ENCODE assay signal across 1 cellular context in the genomic region with DNA sequence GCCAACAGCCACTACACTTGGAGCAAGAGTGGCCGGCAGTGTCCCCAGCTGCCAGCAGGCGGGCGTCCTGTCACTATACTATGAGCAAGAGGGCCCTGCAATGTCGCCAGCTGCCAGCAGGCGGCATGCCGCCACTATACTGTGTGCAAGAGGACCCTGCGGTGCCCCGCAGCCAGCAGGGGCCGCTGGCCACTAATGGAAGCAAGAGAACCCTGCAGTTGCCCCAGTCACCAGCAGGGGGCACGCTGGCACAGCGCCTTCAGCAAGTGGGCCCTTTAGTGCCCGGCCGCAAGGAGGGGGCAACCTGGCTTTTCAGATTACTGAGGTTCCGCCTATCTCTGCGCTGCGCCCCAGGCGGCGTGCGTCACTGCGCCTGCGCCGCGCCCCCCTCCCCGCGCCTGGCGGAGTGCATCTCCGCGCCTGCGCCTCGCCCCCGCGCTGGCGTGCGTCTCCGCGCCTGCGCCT.
TF ChIP-seq lines count a peak whose summit lies in the region.

No MANE protein-coding gene starts in this region.

TF ChIP-seq in K562, 482 proteins besides CTCF, POLR2A, EP300 and RAD21:
- TF ChIP-seq, protein P1, sequence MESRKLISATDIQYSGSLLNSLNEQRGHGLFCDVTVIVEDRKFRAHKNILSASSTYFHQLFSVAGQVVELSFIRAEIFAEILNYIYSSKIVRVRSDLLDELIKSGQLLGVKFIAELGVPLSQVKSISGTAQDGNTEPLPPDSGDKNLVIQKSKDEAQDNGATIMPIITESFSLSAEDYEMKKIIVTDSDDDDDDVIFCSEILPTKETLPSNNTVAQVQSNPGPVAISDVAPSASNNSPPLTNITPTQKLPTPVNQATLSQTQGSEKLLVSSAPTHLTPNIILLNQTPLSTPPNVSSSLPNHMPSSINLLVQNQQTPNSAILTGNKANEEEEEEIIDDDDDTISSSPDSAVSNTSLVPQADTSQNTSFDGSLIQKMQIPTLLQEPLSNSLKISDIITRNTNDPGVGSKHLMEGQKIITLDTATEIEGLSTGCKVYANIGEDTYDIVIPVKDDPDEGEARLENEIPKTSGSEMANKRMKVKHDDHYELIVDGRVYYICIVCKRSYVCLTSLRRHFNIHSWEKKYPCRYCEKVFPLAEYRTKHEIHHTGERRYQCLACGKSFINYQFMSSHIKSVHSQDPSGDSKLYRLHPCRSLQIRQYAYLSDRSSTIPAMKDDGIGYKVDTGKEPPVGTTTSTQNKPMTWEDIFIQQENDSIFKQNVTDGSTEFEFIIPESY (CRISPR knock-in tag; IDR thresholded peaks at IDR 0.05): peak; percentile 88
